Comparison of ENCODE assay signal across 23 cellular contexts in genomic region chr4:27215421-27215820, GRCh38.
"Had no signal": no experiment of that assay in that cellular context is flagged by ENCODE, and none has a peak within 500 bp of the region (broad histone marks: within the 10 kb centered on the region; RNA-seq: fewer than 3 reads in every experiment).

No MANE protein-coding gene starts in this region.

- H3K4me3 ChIP-seq: left ventricle myocardium inferior, lung, mucosa of descending colon, ovary, right atrium auricular region, right lobe of liver, smooth muscle cell, thyroid gland, transverse colon, upper lobe of left lung, vagina had no signal

- H3K4me2 ChIP-seq: smooth muscle cell had no signal

- H3K4me1 ChIP-seq: left ventricle myocardium inferior, right atrium auricular region, right lobe of liver, thyroid gland, transverse colon, upper lobe of left lung, vagina had no signal

- DNase-seq: islet precursor cell; left ventricle myocardium inferior; midbrain; mucosa of descending colon; naive thymus-derived CD4-positive, alpha-beta T cell; ovary; right lobe of liver; stimulated activated CD4-positive, alpha-beta T cell treated with anti-CD3 and anti-CD28 coated beads, Interleukin-1b, Interleukin-23, amount 100 ng/mL, for 48 hours; stimulated activated CD4-positive, alpha-beta T cell treated with anti-CD3 and anti-CD28 coated beads, Interleukin-2, amount 100 ng/mL, for 48 hours; stimulated activated CD4-positive, alpha-beta T cell treated with anti-CD3 and anti-CD28 coated beads, Interleukin-4, amount 100 ng/mL, for 4 hours; stimulated activated CD8-positive, alpha-beta memory T cell treated with anti-CD3 and anti-CD28 coated beads, Interleukin-4, amount 100 ng/mL, for 48 hours; stimulated activated naive CD4-positive, alpha-beta T cell treated with Interleukin-2 at 50 U/mL for 16 hours; stimulated activated naive CD8-positive, alpha-beta T cell treated with anti-CD3 and anti-CD28 coated beads, Interleukin-15, amount 100 ng/mL, for 72 hours; substantia nigra; thyroid gland; transverse colon; upper lobe of left lung had no signal

- H3K9me3 ChIP-seq: mucosa of descending colon, ovary, right atrium auricular region, right lobe of liver, thyroid gland, transverse colon, upper lobe of left lung, vagina had no signal

- H3K27me3 ChIP-seq: ovary, right atrium auricular region, right lobe of liver, thyroid gland, transverse colon, upper lobe of left lung, vagina had no signal

- H3K36me3 ChIP-seq: left ventricle myocardium inferior, ovary, right atrium auricular region, right lobe of liver, thyroid gland, transverse colon, upper lobe of left lung, vagina had no signal

- ATAC-seq: mucosa of descending colon; naive thymus-derived CD4-positive, alpha-beta T cell; natural killer cell treated with Interleukin-12 subunit alpha and Interleukin-12 subunit beta and Interleukin-15 and Interleukin-18, amount 100 ng/mL, for 72 hours; right lobe of liver; stimulated activated memory B cell treated with anti-CD40 and anti-IgM and Interleukin-4, amounts not matched to agents 10 μg/mL and 1 μg/mL and 100 μg/mL, for 72 hours; stimulated activated naive CD8-positive, alpha-beta T cell treated with anti-CD3 and anti-CD28 coated beads, Interleukin-15, amount 100 ng/mL, for 72 hours had no signal

- H3K27ac ChIP-seq: left ventricle myocardium inferior, ovary, right atrium auricular region, right lobe of liver, thyroid gland, transverse colon, upper lobe of left lung, vagina had no signal
